ENCODE assay signal across 8 cellular contexts in the genomic region with DNA sequence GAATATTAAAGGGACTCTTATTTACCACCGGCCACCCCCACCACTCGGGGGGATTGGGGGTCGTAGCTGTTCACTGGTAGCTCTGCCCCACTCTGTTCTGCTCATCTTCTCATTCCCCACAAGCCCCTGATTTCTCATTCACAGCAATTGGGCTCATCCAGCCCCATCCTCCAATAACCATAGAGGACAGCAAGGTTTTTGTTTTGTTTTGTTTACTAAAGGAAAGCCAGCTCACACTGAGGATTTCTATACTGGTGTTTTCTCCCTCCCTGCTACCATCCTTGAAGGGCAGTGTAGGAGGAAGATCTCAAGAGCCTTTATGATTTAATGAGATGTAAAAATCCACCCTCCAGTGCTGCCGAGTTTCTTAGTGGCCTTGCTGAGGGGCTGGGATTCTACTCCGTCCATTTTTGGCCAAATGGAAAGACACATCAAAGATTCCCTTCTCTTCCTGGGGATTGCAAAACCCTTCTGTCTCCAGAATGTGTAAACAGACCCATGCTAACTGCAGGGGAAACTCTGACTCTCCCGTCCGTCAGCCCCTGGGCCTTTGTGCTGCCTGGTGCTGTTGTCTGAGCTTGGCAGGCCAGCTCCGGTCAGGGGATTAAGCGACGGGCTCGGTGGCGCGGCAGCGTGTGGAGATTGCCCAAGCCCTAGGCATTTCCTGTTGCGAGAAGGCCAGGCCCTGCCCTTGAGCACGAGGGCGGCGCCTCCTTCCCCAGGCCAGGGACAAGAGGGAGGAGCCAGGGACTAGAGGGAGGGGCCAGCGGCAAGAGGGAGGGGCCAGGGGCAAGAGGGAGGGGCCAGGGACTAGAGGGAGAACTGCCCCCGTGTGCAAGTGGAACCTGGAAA.
A peak's percentile ranks its signal among the peaks of the same experiment; 100 is the strongest.
DNase-seq lines count a peak whose midpoint lies in the region; ATAC-seq and TF ChIP-seq lines count a peak whose summit lies in the region.

No MANE protein-coding gene starts in this region.

- TF ChIP-seq CTCF in NB4 (IDR thresholded peaks at IDR 0.05; ENCODE audit: low read depth, low read length) (no peak), mammary epithelial cell (conservative IDR thresholded peaks at IDR 0.05 in 1 of 2, IDR thresholded peaks at IDR 0.05 in 1 of 2; ENCODE audit: extremely low read depth in 1 of 2, insufficient read depth in 1 of 2, low read depth in 1 of 2, low read length in 2 of 2) (no peak), PC-3 (conservative IDR thresholded peaks at IDR 0.05; ENCODE audit: low read depth, low read length) (no peak)

- CTCF ChIA-PET in mammary epithelial cell (lab: Charles Lee; ENCODE audit: low non-redundant PET): no interaction called here
- CTCF ChIA-PET in PC-3 (lab: Charles Lee): no interaction called here

- POLR2A ChIA-PET in PC-3 (lab: Charles Lee; ENCODE audit: unreplicated experiment): no interaction called here

- H3K4me1 ChIP-seq in mammary epithelial cell (ENCODE audit: insufficient read depth, low read length) (peaks cover 26% of the 10 kb centered on the region), skeletal muscle satellite cell (ENCODE audit: control insufficient read depth, insufficient read depth, low read length) (peaks cover 51% of the 10 kb centered on the region), PC-3 (ENCODE audit: insufficient read depth, low read length) (no peaks in the 10 kb centered on the region)

- H2AFZ ChIP-seq in mammary epithelial cell (ENCODE audit: low read depth, low read length): peak overlapping the region; percentile 80
- H2AFZ ChIP-seq in PC-3 (ENCODE audit: low read length): no peak overlapping the region

- no peaks in the 10 kb centered on the region for H3F3A ChIP-seq in PC-3 (ENCODE audit: low read length, unreplicated experiment)

- no peaks in the 10 kb centered on the region for H3K79me2 ChIP-seq in mammary epithelial cell (ENCODE audit: insufficient read depth, low read length)
- no peaks in the 10 kb centered on the region for H3K79me2 ChIP-seq in PC-3 (ENCODE audit: low read length)

- no peaks in the 10 kb centered on the region for H3K9me2 ChIP-seq in PC-3 (replicated peaks; ENCODE audit: low read length)

- peak overlapping the region; percentile 48 for H3K27ac ChIP-seq in mammary epithelial cell (ENCODE audit: insufficient read depth, low read depth, low read length)
- H3K27ac ChIP-seq in PC-3 (ENCODE audit: low read length): no peak overlapping the region

- ATAC-seq in PC-3 (no peak), GM21526 (IDR thresholded peaks at IDR 0.05; ENCODE audit: low FRiP score, unreplicated experiment) (no peak)

- DNase-seq in GM04503 (ENCODE audit: low read depth) (peak; percentile 87), NB4 (ENCODE audit: low read depth) (peak; percentile 98), mammary epithelial cell (peak; percentile 71), PC-3 (no peak), NCI-H1092 treated with DMSO at 0.1 percent for 48 hours (lab: John Stamatoyannopoulos, UW) (no peak)

- in situ Hi-C loops in mammary epithelial cell (cut with MboI; ENCODE audit: low sequenced_read_pairs in 2 of 2): no loop called here

- peak overlapping the region; percentile 41 for H3K4me3 ChIP-seq in NB4 (ENCODE audit: low read depth, low read length)
- no peak overlapping the region for H3K4me3 ChIP-seq in mammary epithelial cell (replicated peaks in 1 of 3; ENCODE audit: insufficient read depth in 1 of 3, low read depth in 2 of 3, low read length in 3 of 3)
- peak overlapping the region; percentile 26; the same call in 1 of the 2 replicates for H3K4me3 ChIP-seq in iPS-18c (ENCODE audit: insufficient read depth, low read depth, low read length)
- peak overlapping the region; percentile 14 for H3K4me3 ChIP-seq in skeletal muscle satellite cell (ENCODE audit: low read length)
- H3K4me3 ChIP-seq in PC-3 (ENCODE audit: low read length): no peak overlapping the region

- dilution Hi-C loops in mammary epithelial cell (cut with HindIII; ENCODE audit: low sequenced_read_pairs): loop anchor here (10.0 kb wide), 1 partner anchor 143 kb away; no protein-coding TSS in a partner anchor

- TF ChIP-seq POLR2A in NB4 (IDR thresholded peaks at IDR 0.05; ENCODE audit: extremely low read depth, insufficient read length): peak; percentile 64

- H3K27me3 ChIP-seq in mammary epithelial cell (ENCODE audit: insufficient read depth, low read length) (no peaks in the 10 kb centered on the region), skeletal muscle satellite cell (ENCODE audit: control insufficient read depth, insufficient read depth, low read length) (no peaks in the 10 kb centered on the region), PC-3 (ENCODE audit: low read length) (no peaks in the 10 kb centered on the region)

- H4K20me1 ChIP-seq in mammary epithelial cell (ENCODE audit: insufficient read depth, low read length) (no peaks in the 10 kb centered on the region), PC-3 (ENCODE audit: low read length) (no peaks in the 10 kb centered on the region)

- H3K9ac ChIP-seq in mammary epithelial cell (ENCODE audit: insufficient read depth, low read length) (no peak overlapping the region), skeletal muscle satellite cell (ENCODE audit: low read depth, low read length) (peak overlapping the region; percentile 91), PC-3 (ENCODE audit: low read length) (no peak overlapping the region)

- intact Hi-C loops in mammary epithelial cell (cut with micrococcal nuclease): loop anchor here (5.0 kb wide), 1 partner anchor 129 kb away; no protein-coding TSS in a partner anchor
- intact Hi-C loops in PC-3 (cut with micrococcal nuclease): loop anchor here (5.0 kb wide), 1 partner anchor 341 kb away; no protein-coding TSS in a partner anchor

- 47% methylated on average over 6 of the region's 20 CpGs for WGBS in mammary epithelial cell (ENCODE audit: low coverage, missing lambda C conversion rate)

- BruUV-seq in mammary epithelial cell (replicated peaks; lab: Mats Ljungman, UMichigan) (no TSS peak), PC-3 (replicated peaks; lab: Mats Ljungman, UMichigan) (no TSS peak)

- H3K9me3 ChIP-seq in mammary epithelial cell (replicated peaks; ENCODE audit: insufficient read depth, low read length) (no peaks in the 10 kb centered on the region), iPS-18c (ENCODE audit: control insufficient read depth, insufficient read depth, low read length) (no peaks in the 10 kb centered on the region), skeletal muscle satellite cell (replicated peaks; ENCODE audit: low read length) (no peaks in the 10 kb centered on the region), PC-3 (ENCODE audit: low read length) (no peaks in the 10 kb centered on the region)

- no peaks in the 10 kb centered on the region for H3K36me3 ChIP-seq in mammary epithelial cell (ENCODE audit: insufficient read depth, low read length)
- peaks cover 33% of the 10 kb centered on the region for H3K36me3 ChIP-seq in skeletal muscle satellite cell (ENCODE audit: insufficient read depth, low read length)
- no peaks in the 10 kb centered on the region for H3K36me3 ChIP-seq in PC-3 (ENCODE audit: low read depth, low read length)

- H3K4me2 ChIP-seq in mammary epithelial cell (ENCODE audit: insufficient read depth, low read depth, low read length): peak overlapping the region; percentile 63
- peak overlapping the region; percentile 56 for H3K4me2 ChIP-seq in skeletal muscle satellite cell (ENCODE audit: low read length)
- H3K4me2 ChIP-seq in PC-3 (ENCODE audit: low read length): no peak overlapping the region

Comparison
In these comparisons a context has a peak if more than half of its experiments do, and no peak if none do; other contexts are left out.
1. DNase-seq: peak in GM04503 (single experiment), NB4 (single experiment) and mammary epithelial cell (single experiment); none in PC-3 (single experiment) and NCI-H1092 treated with DMSO at 0.1 percent for 48 hours (single experiment).
2. H3K4me3 ChIP-seq: peak in NB4 (single experiment), iPS-18c (single experiment) and skeletal muscle satellite cell (single experiment); none in mammary epithelial cell (0 of 3) and PC-3 (single experiment).